Comparison of ENCODE assay signal across 16 cellular contexts in genomic region chr10:110158051-110159005, GRCh38. TPM values are rescaled to one million over a fixed set of nuclear protein-coding genes. Genes with fewer than 3 reads are reported as not detected.
DNase-seq lines count a peak whose midpoint lies in the region; ATAC-seq and TF ChIP-seq lines count a peak whose summit lies in the region.
"Had no signal": no experiment of that assay in that cellular context is flagged by ENCODE, and none has a peak within 500 bp of the region (broad histone marks: within the 10 kb centered on the region; RNA-seq: fewer than 3 reads in every experiment).

No MANE protein-coding gene starts in this region.

- H3F3A ChIP-seq in neural progenitor cell (ENCODE audit: low read depth) = peaks cover 19% of the 10 kb centered on the region

- peaks cover 25% of the 10 kb centered on the region for H3K27me3 Mint-ChIP-seq in neural progenitor cell (ENCODE audit: insufficient read depth, low read depth)

- no peak overlapping the region for H3K9ac ChIP-seq in neural progenitor cell

- H2AFZ ChIP-seq in neural progenitor cell (replicated peaks) = peak overlapping the region; percentile 45
- H2AFZ ChIP-seq: PC-9 had no signal

- H3K4me2 ChIP-seq in neural progenitor cell = no peak overlapping the region
- H3K4me2 ChIP-seq: PC-9 had no signal

- H4K20me1 ChIP-seq in neural progenitor cell (ENCODE audit: low read depth) = no peaks in the 10 kb centered on the region

- peaks cover 15% of the 10 kb centered on the region for H3K4me1 Mint-ChIP-seq in neural progenitor cell

- no peaks in the 10 kb centered on the region for H3K79me2 ChIP-seq in neural progenitor cell (ENCODE audit: low read depth)

- no peaks in the 10 kb centered on the region for H3K36me3 ChIP-seq in right atrium auricular region
- H3K36me3 ChIP-seq in left ventricle myocardium inferior = no peaks in the 10 kb centered on the region
- no peaks in the 10 kb centered on the region for H3K36me3 ChIP-seq in neural progenitor cell
- no peaks in the 10 kb centered on the region for H3K36me3 ChIP-seq in gastrocnemius medialis
- H3K36me3 ChIP-seq: MG63 had no signal

- DNase-seq in right atrium auricular region (ENCODE audit: low spot score) (peak; percentile 30), left ventricle myocardium inferior (no peak), ecto neural progenitor cell (ENCODE audit: low spot score) (peak; percentile 28), neural progenitor cell (ENCODE audit: low spot score) (no peak), gastrocnemius medialis (no peak)
- DNase-seq in activated CD4-positive, CD25-positive, alpha-beta regulatory T cell (lab: John Stamatoyannopoulos, UW) = no peak
- DNase-seq: ACHN, AML-193, COR-L47, DMS153, MG63, NCI-H1092, NCI-H510A treated with DMSO at 0.1 percent for 48 hours, NCI-H82, PC-9 had no signal

- no peaks in the 10 kb centered on the region for H3K9me3 Mint-ChIP-seq in neural progenitor cell

- ATAC-seq in gastrocnemius medialis = no peak
- no peak for ATAC-seq in HG03280 (IDR thresholded peaks at IDR 0.05; ENCODE audit: unreplicated experiment)

- in situ Hi-C loops in gastrocnemius medialis (cut with MboI; ENCODE audit: low sequenced_read_pairs in 4 of 4) = no loop called here

- no peak overlapping the region for H3K27ac Mint-ChIP-seq in neural progenitor cell

- TF ChIP-seq POLR2A in gastrocnemius medialis (IDR thresholded peaks at IDR 0.05) = no peak

- H3K4me3 Mint-ChIP-seq in neural progenitor cell = no peak overlapping the region

- H3K4me3 ChIP-seq in right atrium auricular region (no peak overlapping the region), left ventricle myocardium inferior (no peak overlapping the region), neural progenitor cell (no peak overlapping the region), gastrocnemius medialis (no peak overlapping the region)
- H3K4me3 ChIP-seq: MG63, PC-9 had no signal

- H3K27ac ChIP-seq in right atrium auricular region = no peak overlapping the region
- H3K27ac ChIP-seq in left ventricle myocardium inferior (replicated peaks) = no peak overlapping the region
- H3K27ac ChIP-seq in neural progenitor cell = no peak overlapping the region
- no peak overlapping the region for H3K27ac ChIP-seq in gastrocnemius medialis
- H3K27ac ChIP-seq: PC-9 had no signal

- no peaks in the 10 kb centered on the region for H3K9me3 ChIP-seq in right atrium auricular region
- no peaks in the 10 kb centered on the region for H3K9me3 ChIP-seq in left ventricle myocardium inferior (replicated peaks)
- H3K9me3 ChIP-seq in neural progenitor cell (ENCODE audit: low read depth) = no peaks in the 10 kb centered on the region
- no peaks in the 10 kb centered on the region for H3K9me3 ChIP-seq in gastrocnemius medialis
- H3K9me3 ChIP-seq: MG63 had no signal

- no peaks in the 10 kb centered on the region for H3K36me3 Mint-ChIP-seq in neural progenitor cell

- H3K4me1 ChIP-seq in right atrium auricular region (no peaks in the 10 kb centered on the region), left ventricle myocardium inferior (peaks cover 6% of the 10 kb centered on the region), neural progenitor cell (peaks cover 20% of the 10 kb centered on the region), gastrocnemius medialis (no peaks in the 10 kb centered on the region)

- TF ChIP-seq CTCF in right atrium auricular region (IDR thresholded peaks at IDR 0.05) (no peak), left ventricle myocardium inferior (IDR thresholded peaks at IDR 0.05; ENCODE audit: borderline replicate concordance) (no peak), neural progenitor cell (IDR thresholded peaks at IDR 0.05) (no peak), gastrocnemius medialis (IDR thresholded peaks at IDR 0.05 in 4 of 5, conservative IDR thresholded peaks at IDR 0.05 in 1 of 5) (no peak)

- intact Hi-C loops in left ventricle myocardium inferior (cut with micrococcal nuclease) = no loop called here
- intact Hi-C loops in gastrocnemius medialis (cut with DNase I; ENCODE audit: low total_unique reads) = no loop called here

- H3K27me3 ChIP-seq in right atrium auricular region (no peaks in the 10 kb centered on the region), left ventricle myocardium inferior (ENCODE audit: low read depth) (no peaks in the 10 kb centered on the region), neural progenitor cell (peaks cover 36% of the 10 kb centered on the region), gastrocnemius medialis (no peaks in the 10 kb centered on the region)

RNA-seq across cellular contexts. Expression of gene MXI1, which starts 49.1 kb away (rescaled TPM):
- total RNA-seq in right atrium auricular region = 10 to 100 TPM; 50.8 to 78.8 TPM
- total RNA-seq in left ventricle myocardium inferior = 60.0 TPM
- 18.2 and 23.5 TPM in 2 replicates for total RNA-seq in neural progenitor cell (ENCODE audit: low replicate concordance)
- total RNA-seq in gastrocnemius medialis = 10 to 100 TPM; 35.9 to 67.8 (median 53.9) TPM

Comparison
In these comparisons a context has a peak if more than half of its experiments do, and no peak if none do; other contexts are left out.
1. DNase-seq: peak in right atrium auricular region (single experiment) and ecto neural progenitor cell (single experiment); none in left ventricle myocardium inferior (single experiment), neural progenitor cell (single experiment), gastrocnemius medialis (0 of 2) and activated CD4-positive, CD25-positive, alpha-beta regulatory T cell (0 of 4).